8 cellular contexts compared by ENCODE assay signal in genomic region chr3:138915503-138916498, GRCh38. TPM values are rescaled to one million over a fixed set of nuclear protein-coding genes. Genes with fewer than 3 reads are reported as not detected.
DNase-seq lines count a peak whose midpoint lies in the region; ATAC-seq and TF ChIP-seq lines count a peak whose summit lies in the region.

No MANE protein-coding gene starts in this region.

- H3K4me1 ChIP-seq in ovary (ENCODE audit: insufficient read depth), result no peaks in the 10 kb centered on the region
- H3K4me1 ChIP-seq in thymus (ENCODE audit: control insufficient read depth, insufficient read depth, low read length), result no peaks in the 10 kb centered on the region

- intact Hi-C loops in head of caudate nucleus (cut with DNase I) (loop anchor here (1.0 to 10.0 kb wide), 4 partner anchors 81 to 322 kb away; partner anchors contain the start of genes CEP70, FAIM and PIK3CB), ovary (cut with DNase I) (loop anchor here (1.0 to 10.0 kb wide), 9 partner anchors 81 to 581 kb away; partner anchors contain the start of genes CEP70 (in 4 of the 4), PIK3CB (in 2 of the 4) and FAIM (in 1 of the 4))

- no peak overlapping the region for H3K27ac Mint-ChIP-seq in activated naive CD8-positive, alpha-beta T cell

- H3K4me3 Mint-ChIP-seq in activated naive CD8-positive, alpha-beta T cell, result peak overlapping the region; percentile 85

- no peaks in the 10 kb centered on the region for H3K9me3 ChIP-seq in ovary
- H3K9me3 ChIP-seq in thymus (ENCODE audit: control insufficient read depth), result no peaks in the 10 kb centered on the region

- peak; percentile 87 for DNase-seq in GM06990 (ENCODE audit: extremely low read depth, insufficient read length)
- DNase-seq in NAMALWA (ENCODE audit: low spot score), result peak; percentile 96
- peak; percentile 76 to 95 (median 91) for DNase-seq in head of caudate nucleus
- peak; percentile 94 to 98 (median 96) for DNase-seq in ovary

- peak; percentile 84 for ATAC-seq in HG02571 (IDR thresholded peaks at IDR 0.05; ENCODE audit: unreplicated experiment)
- ATAC-seq in SK-N-SH treated with all-trans-retinoic acid at 6 μM for 48 hours, result peak; percentile 96

- no peaks in the 10 kb centered on the region for H3K36me3 Mint-ChIP-seq in activated naive CD8-positive, alpha-beta T cell

- H3K27ac ChIP-seq in ovary (peak overlapping the region; percentile 88 to 95), thymus (ENCODE audit: low read depth) (peak overlapping the region; percentile 94)

- no peak for TF ChIP-seq EP300 in ovary (IDR thresholded peaks at IDR 0.05)

- 2% methylated on average over 64 to 68 of the region's 68 CpGs for WGBS in ovary, 3 donors
- WGBS in thymus, result 3% methylated on average over 68 of the region's 68 CpGs

- H3K27me3 Mint-ChIP-seq in activated naive CD8-positive, alpha-beta T cell, result peaks cover 2% of the 10 kb centered on the region

- H3K27me3 ChIP-seq in GM06990 (replicated peaks; ENCODE audit: control insufficient read depth, insufficient read depth, low read length) (no peaks in the 10 kb centered on the region; the same call in 1 of the 2 replicates), ovary (no peaks in the 10 kb centered on the region), thymus (ENCODE audit: control insufficient read depth, insufficient read depth) (no peaks in the 10 kb centered on the region)

- TF ChIP-seq CTCF in GM06990 (IDR thresholded peaks at IDR 0.05; ENCODE audit: insufficient read depth, low read length, poor library complexity, severe bottlenecking), result peak; percentile 91
- TF ChIP-seq CTCF in ovary (IDR thresholded peaks at IDR 0.05), result peak; percentile 82 to 95 (median 94)

- H3K9me3 Mint-ChIP-seq in activated naive CD8-positive, alpha-beta T cell (ENCODE audit: low read depth), result no peaks in the 10 kb centered on the region

- H3K4me3 ChIP-seq in GM06990 (replicated peaks; ENCODE audit: low read depth, low read length) (peak overlapping the region; percentile 66), ovary (peak overlapping the region; percentile 67), thymus (ENCODE audit: low read length) (peak overlapping the region; percentile 79)

- H3K36me3 ChIP-seq in GM06990 (ENCODE audit: control insufficient read depth, insufficient read depth, low read length) (no peaks in the 10 kb centered on the region), ovary (no peaks in the 10 kb centered on the region), thymus (ENCODE audit: control insufficient read depth, insufficient read depth) (no peaks in the 10 kb centered on the region)

- no peak for TF ChIP-seq POLR2A in ovary (IDR thresholded peaks at IDR 0.05)

- peaks cover 5% of the 10 kb centered on the region for H3K4me1 Mint-ChIP-seq in activated naive CD8-positive, alpha-beta T cell (ENCODE audit: low read depth)

TF ChIP-seq in SK-N-SH treated with all-trans-retinoic acid at 6 μM for 48 hours, 23 proteins besides CTCF, POLR2A, EP300 and RAD21:
- no peak for TF ChIP-seq TOX (CRISPR knock-in tag; IDR thresholded peaks at IDR 0.05; ENCODE audit: borderline replicate concordance)
- TF ChIP-seq ZFP3 (CRISPR knock-in tag; IDR thresholded peaks at IDR 0.05), result no peak
- no peak for TF ChIP-seq PPARA (CRISPR knock-in tag; IDR thresholded peaks at IDR 0.05; ENCODE audit: borderline replicate concordance)
- no peak for TF ChIP-seq ESRRG (CRISPR knock-in tag; IDR thresholded peaks at IDR 0.05)
- TF ChIP-seq POU6F1 (CRISPR knock-in tag; IDR thresholded peaks at IDR 0.05; ENCODE audit: borderline replicate concordance, low read depth), result no peak
- no peak for TF ChIP-seq ZNF70 (CRISPR knock-in tag; IDR thresholded peaks at IDR 0.05)
- no peak for TF ChIP-seq PATZ1 (CRISPR knock-in tag; IDR thresholded peaks at IDR 0.05; ENCODE audit: borderline replicate concordance)
- TF ChIP-seq ZNF8 (CRISPR knock-in tag; IDR thresholded peaks at IDR 0.05), result no peak
- no peak for TF ChIP-seq CREB5 (CRISPR knock-in tag; IDR thresholded peaks at IDR 0.05; ENCODE audit: low read depth)
- TF ChIP-seq OSR1 (CRISPR knock-in tag; IDR thresholded peaks at IDR 0.05), result no peak
- TF ChIP-seq ZFP30 (CRISPR knock-in tag; IDR thresholded peaks at IDR 0.05), result no peak
- no peak for TF ChIP-seq CSDC2 (CRISPR knock-in tag; IDR thresholded peaks at IDR 0.05)
- TF ChIP-seq TCF4 (CRISPR knock-in tag; IDR thresholded peaks at IDR 0.05; ENCODE audit: borderline replicate concordance), result no peak
- TF ChIP-seq ISL1 (CRISPR knock-in tag; IDR thresholded peaks at IDR 0.05), result no peak
- no peak for TF ChIP-seq ZNF565 (CRISPR knock-in tag; conservative IDR thresholded peaks at IDR 0.05; ENCODE audit: low read depth)
- TF ChIP-seq GLIS3 (CRISPR knock-in tag; IDR thresholded peaks at IDR 0.05), result no peak

RNA-seq across cellular contexts. Expression of gene FOXL2, which starts 31.1 kb away (rescaled TPM):
- total RNA-seq in ovary, result 100 to 1,000 TPM in 4 of 7 donors, 10 to 100 TPM in 3; 35.4 to 184 (median 102) TPM
- polyA plus RNA-seq in ovary (10 to 100 TPM; 22.7 to 61.2 TPM), thymus (0.18 TPM)

RNA-seq across cellular contexts. Expression of gene FOXL2NB, which starts 31.2 kb away (rescaled TPM):
- 100 to 1,000 TPM in 2 of 7 donors, 10 to 100 TPM in 5; 35.8 to 137 (median 77.9) TPM for total RNA-seq in ovary
- polyA plus RNA-seq in ovary (10 to 100 TPM; 36.7 to 39.3 TPM), thymus (0.05 TPM)

Comparison
In these comparisons a context has a peak if more than half of its experiments do, and no peak if none do; other contexts are left out.
1. Peak in every context shown above with its lines: DNase-seq, ATAC-seq, H3K4me3 ChIP-seq and H3K27ac ChIP-seq.
2. RNA of gene FOXL2, which starts 31.1 kb away (polyA plus RNA-seq): 22.7 to 61.2 TPM in ovary; 0.18 TPM in thymus (single experiment); every median in the first group is over 10 times any median in the second.
3. RNA of gene FOXL2NB, which starts 31.2 kb away (polyA plus RNA-seq): 36.7 to 39.3 TPM in ovary; 0.05 TPM in thymus (single experiment); every median in the first group is over 10 times any median in the second.